ENCODE assay signal across 12 cellular contexts in genomic region chr1:201597551-201598230, GRCh38. TPM values are rescaled to one million over a fixed set of nuclear protein-coding genes. Genes with fewer than 3 reads are reported as not detected.
DNase-seq lines count a peak whose midpoint lies in the region; ATAC-seq, FAIRE-seq and TF ChIP-seq lines count a peak whose summit lies in the region.
"Had no signal": no experiment of that assay in that cellular context is flagged by ENCODE, and none has a peak within 500 bp of the region (broad histone marks: within the 10 kb centered on the region; RNA-seq: fewer than 3 reads in every experiment).

No MANE protein-coding gene starts in this region.

- no peaks in the 10 kb centered on the region for H3K4me1 Mint-ChIP-seq in activated T-cell treated with anti-CD3 and anti-CD28 coated beads, Interleukin-2, amount 50 U/mL, for 4 hours (ENCODE audit: low read depth)

- TF ChIP-seq CTCF in pancreas (IDR thresholded peaks at IDR 0.05): no peak

- FAIRE-seq in pancreas (lab: Jason Lieb, UNC): peak; percentile 70

- DNase-seq in GF-D8 (lab: John Stamatoyannopoulos, UW): peak; percentile 34
- DNase-seq in NCI-H2171 (lab: John Stamatoyannopoulos, UW): peak; percentile 97
- peak; percentile 93 for DNase-seq in dermis blood vessel endothelial cell
- DNase-seq in pancreas: peak; percentile 85 to 99 (median 98)
- no peak for DNase-seq in NCI-H226
- DNase-seq in SKM-1 (lab: John Stamatoyannopoulos, UW; ENCODE audit: unreplicated experiment): no peak
- DNase-seq in activated T-cell treated with anti-CD3 and anti-CD28 coated beads, Interleukin-2, amount 50 U/mL, for 4 hours: no peak
- no peak for DNase-seq in globus pallidus (ENCODE audit: low spot score)
- DNase-seq: stimulated activated naive CD4-positive, alpha-beta T cell treated with Interleukin-2 at 50 U/mL for 16 hours; T-helper 1 cell had no signal

- no peaks in the 10 kb centered on the region for H3K9me3 ChIP-seq in pancreas

- peaks cover 13 to 30% (median 13%) of the 10 kb centered on the region in 3 donors for H3K4me1 ChIP-seq in pancreas

- no peak overlapping the region for H3K4me3 ChIP-seq in pancreas
- H3K4me3 ChIP-seq: dorsolateral prefrontal cortex had no signal

- H3K36me3 ChIP-seq in pancreas: no peaks in the 10 kb centered on the region

- no peak overlapping the region for H3K4me3 Mint-ChIP-seq in activated T-cell treated with anti-CD3 and anti-CD28 coated beads, Interleukin-2, amount 50 U/mL, for 4 hours

- 23 to 31% methylated on average over 15 of the region's 15 CpGs for WGBS in pancreas, 2 donors

- intact Hi-C loops in pancreas (cut with DNase I): no loop called here

- H3K36me3 Mint-ChIP-seq in activated T-cell treated with anti-CD3 and anti-CD28 coated beads, Interleukin-2, amount 50 U/mL, for 4 hours (ENCODE audit: insufficient read depth): no peaks in the 10 kb centered on the region

- H3K27me3 Mint-ChIP-seq in activated T-cell treated with anti-CD3 and anti-CD28 coated beads, Interleukin-2, amount 50 U/mL, for 4 hours (ENCODE audit: low read depth): peaks cover 5% of the 10 kb centered on the region

- no peaks in the 10 kb centered on the region for H3K27me3 ChIP-seq in pancreas
- H3K27me3 ChIP-seq: dorsolateral prefrontal cortex had no signal

- H3K27ac ChIP-seq in pancreas: peak overlapping the region; percentile 64 to 91 (median 78)
- H3K27ac ChIP-seq: KMS-11 had no signal

- H3K9me3 Mint-ChIP-seq in activated T-cell treated with anti-CD3 and anti-CD28 coated beads, Interleukin-2, amount 50 U/mL, for 4 hours: no peaks in the 10 kb centered on the region

- peak; percentile 90 to 93 (median 92) for ATAC-seq in pancreas
- ATAC-seq in activated T-cell treated with anti-CD3 and anti-CD28 coated beads, Interleukin-2, amount 50 U/mL, for 4 hours: no peak

RNA-seq across cellular contexts. Expression of gene NAV1, which starts 58.8 kb away (rescaled TPM):
- total RNA-seq in dermis blood vessel endothelial cell: 16.5 and 27.0 TPM in 2 replicates
- total RNA-seq in pancreas: 10 to 100 TPM in 2 of 6 donors, 1 to 10 TPM in 4; 6.0 to 13.6 (median 8.1) TPM
- polyA plus RNA-seq in pancreas: 1 to 10 TPM; 5.6 TPM
- total RNA-seq in activated T-cell treated with anti-CD3 and anti-CD28 coated beads, Interleukin-2, amount 50 U/mL, for 4 hours: 1 to 10 TPM in 2 of 3 donors, under 1 TPM in 1; 0.81 to 1.3 (median 1.1) TPM

Comparison
In these comparisons a context has a peak if more than half of its experiments do, and no peak if none do; other contexts are left out.
1. DNase-seq: peak in GF-D8 (single experiment), NCI-H2171 (single experiment), dermis blood vessel endothelial cell (single experiment) and pancreas (6 of 6); none in NCI-H226 (single experiment), SKM-1 (single experiment), activated T-cell treated with anti-CD3 and anti-CD28 coated beads, Interleukin-2, amount 50 U/mL, for 4 hours (single experiment) and globus pallidus (single experiment).
2. ATAC-seq: peak in pancreas (4 of 4); none in activated T-cell treated with anti-CD3 and anti-CD28 coated beads, Interleukin-2, amount 50 U/mL, for 4 hours (0 of 2).